ENCODE assay signal across 29 cellular contexts in genomic region chr22:35053060-35053835, GRCh38. TPM values are rescaled to one million over a fixed set of nuclear protein-coding genes. Genes with fewer than 3 reads are reported as not detected.
DNase-seq lines count a peak whose midpoint lies in the region; ATAC-seq and TF ChIP-seq lines count a peak whose summit lies in the region.
"Had no signal": no experiment of that assay in that cellular context is flagged by ENCODE, and none has a peak within 500 bp of the region (broad histone marks: within the 10 kb centered on the region; RNA-seq: fewer than 3 reads in every experiment).

No MANE protein-coding gene starts in this region.

- POLR2A ChIA-PET in activated CD8-positive, alpha-beta T cell treated with anti-CD3 and anti-CD28 coated beads for 36 hours (lab: Charles Lee), result no interaction called here
- POLR2A ChIA-PET in activated CD8-positive, alpha-beta T cell treated with anti-CD3 and anti-CD28 coated beads, Interleukin-2, amount 10 ng/mL, durations not matched to agents 7 days and 5 days (lab: Charles Lee), result no interaction called here

- no peak overlapping the region for H3K27ac Mint-ChIP-seq in activated CD8-positive, alpha-beta T cell treated with anti-CD3 and anti-CD28 coated beads for 36 hours
- H3K27ac Mint-ChIP-seq in activated CD8-positive, alpha-beta T cell treated with anti-CD3 and anti-CD28 coated beads, Interleukin-2, amount 10 ng/mL, durations not matched to agents 7 days and 5 days, result no peak overlapping the region
- peak overlapping the region; percentile 87 for H3K27ac Mint-ChIP-seq in progenitor cell of endocrine pancreas
- H3K27ac Mint-ChIP-seq: B cell, CD14-positive monocyte had no signal

- no peak overlapping the region for H2AFZ ChIP-seq in Karpas-422 (ENCODE audit: low read length)

- TF ChIP-seq POLR2A in upper lobe of left lung (IDR thresholded peaks at IDR 0.05), result no peak

- H3K4me1 Mint-ChIP-seq in activated CD8-positive, alpha-beta T cell treated with anti-CD3 and anti-CD28 coated beads for 36 hours (ENCODE audit: low read depth), result peaks cover 2% of the 10 kb centered on the region
- no peaks in the 10 kb centered on the region for H3K4me1 Mint-ChIP-seq in activated CD8-positive, alpha-beta T cell treated with anti-CD3 and anti-CD28 coated beads, Interleukin-2, amount 10 ng/mL, durations not matched to agents 7 days and 5 days (ENCODE audit: low read depth)
- H3K4me1 Mint-ChIP-seq in progenitor cell of endocrine pancreas (ENCODE audit: low read depth), result peaks cover 14% of the 10 kb centered on the region
- H3K4me1 Mint-ChIP-seq: B cell, CD14-positive monocyte had no signal

- WGBS in upper lobe of left lung, 2 donors, result 70 to 74% methylated on average over 8 of the region's 8 CpGs

- H3K4me3 ChIP-seq in GM12865 (ENCODE audit: low read depth, low read length) (no peak overlapping the region), Karpas-422 (ENCODE audit: low read length) (no peak overlapping the region), upper lobe of left lung (no peak overlapping the region)
- H3K4me3 ChIP-seq: MG63 had no signal

- H3K9me3 ChIP-seq in Karpas-422 (ENCODE audit: low read length) (no peaks in the 10 kb centered on the region), upper lobe of left lung (no peaks in the 10 kb centered on the region)
- H3K9me3 ChIP-seq: MG63 had no signal

- H3K36me3 ChIP-seq in Karpas-422 (ENCODE audit: insufficient read depth, low read length) (no peaks in the 10 kb centered on the region), upper lobe of left lung (no peaks in the 10 kb centered on the region)
- H3K36me3 ChIP-seq: MG63 had no signal

- intact Hi-C loops in activated CD8-positive, alpha-beta T cell treated with anti-CD3 and anti-CD28 coated beads for 36 hours (cut with micrococcal nuclease), result no loop called here

- H3K9ac ChIP-seq in Karpas-422 (ENCODE audit: low read length), result no peak overlapping the region

- no peak for ATAC-seq in activated CD8-positive, alpha-beta T cell treated with anti-CD3 and anti-CD28 coated beads for 36 hours
- no peak for ATAC-seq in activated CD8-positive, alpha-beta T cell treated with anti-CD3 and anti-CD28 coated beads, Interleukin-2, amount 10 ng/mL, durations not matched to agents 7 days and 5 days
- ATAC-seq in GM21576 (IDR thresholded peaks at IDR 0.05; ENCODE audit: unreplicated experiment) (no peak), upper lobe of left lung (ENCODE audit: low FRiP score in 2 of 2) (no peak)
- ATAC-seq: Panc1 had no signal

- H3K4me2 ChIP-seq in Karpas-422 (ENCODE audit: low read depth, low read length, poor library complexity, severe bottlenecking), result peak overlapping the region; percentile 24

- H3K27ac ChIP-seq in Karpas-422 (ENCODE audit: low read length) (no peak overlapping the region), upper lobe of left lung (no peak overlapping the region)
- H3K27ac ChIP-seq: RWPE1 had no signal

- no peak overlapping the region for H3K4me3 Mint-ChIP-seq in activated CD8-positive, alpha-beta T cell treated with anti-CD3 and anti-CD28 coated beads for 36 hours
- H3K4me3 Mint-ChIP-seq in activated CD8-positive, alpha-beta T cell treated with anti-CD3 and anti-CD28 coated beads, Interleukin-2, amount 10 ng/mL, durations not matched to agents 7 days and 5 days, result no peak overlapping the region
- H3K4me3 Mint-ChIP-seq in progenitor cell of endocrine pancreas (ENCODE audit: low read depth), result peak overlapping the region; percentile 7
- H3K4me3 Mint-ChIP-seq: B cell, CD14-positive monocyte had no signal

- H3K9me3 Mint-ChIP-seq in activated CD8-positive, alpha-beta T cell treated with anti-CD3 and anti-CD28 coated beads for 36 hours, result no peaks in the 10 kb centered on the region
- no peaks in the 10 kb centered on the region for H3K9me3 Mint-ChIP-seq in activated CD8-positive, alpha-beta T cell treated with anti-CD3 and anti-CD28 coated beads, Interleukin-2, amount 10 ng/mL, durations not matched to agents 7 days and 5 days (ENCODE audit: insufficient read depth)
- peaks cover 20% of the 10 kb centered on the region for H3K9me3 Mint-ChIP-seq in progenitor cell of endocrine pancreas (ENCODE audit: low read depth)

- no peaks in the 10 kb centered on the region for H3K36me3 Mint-ChIP-seq in activated CD8-positive, alpha-beta T cell treated with anti-CD3 and anti-CD28 coated beads for 36 hours (ENCODE audit: low read depth)
- H3K36me3 Mint-ChIP-seq in activated CD8-positive, alpha-beta T cell treated with anti-CD3 and anti-CD28 coated beads, Interleukin-2, amount 10 ng/mL, durations not matched to agents 7 days and 5 days (ENCODE audit: low read depth), result no peaks in the 10 kb centered on the region
- H3K36me3 Mint-ChIP-seq in progenitor cell of endocrine pancreas (ENCODE audit: insufficient read depth), result no peaks in the 10 kb centered on the region
- H3K36me3 Mint-ChIP-seq: CD14-positive monocyte had no signal

- no peaks in the 10 kb centered on the region for H3K9me2 ChIP-seq in Karpas-422 (replicated peaks; ENCODE audit: insufficient read depth, low read length)

- H3K27me3 ChIP-seq in Karpas-422 (ENCODE audit: low read length) (no peaks in the 10 kb centered on the region), upper lobe of left lung (no peaks in the 10 kb centered on the region)

- H3K79me2 ChIP-seq in Karpas-422 (ENCODE audit: low read length), result no peaks in the 10 kb centered on the region

- no peak for TF ChIP-seq CTCF in activated CD8-positive, alpha-beta T cell treated with anti-CD3 and anti-CD28 coated beads for 36 hours (IDR thresholded peaks at IDR 0.05)
- TF ChIP-seq CTCF in GM12865 (IDR thresholded peaks at IDR 0.05; ENCODE audit: insufficient read depth, low read depth, low read length, missing control alignments) (no peak), progenitor cell of endocrine pancreas (IDR thresholded peaks at IDR 0.05; ENCODE audit: unreplicated experiment) (no peak), upper lobe of left lung (IDR thresholded peaks at IDR 0.05) (no peak)

- DNase-seq in activated CD8-positive, alpha-beta T cell treated with anti-CD3 and anti-CD28 coated beads for 36 hours, result peak; percentile 4
- DNase-seq in activated CD8-positive, alpha-beta T cell treated with anti-CD3 and anti-CD28 coated beads, Interleukin-2, amount 10 ng/mL, durations not matched to agents 7 days and 5 days, result no peak
- peak; percentile 56 for DNase-seq in GM12865 (ENCODE audit: low read depth)
- no peak for DNase-seq in Karpas-422
- DNase-seq in progenitor cell of endocrine pancreas (ENCODE audit: low spot score, unreplicated experiment), result no peak
- no peak for DNase-seq in GOT3 (lab: John Stamatoyannopoulos, UW)
- DNase-seq in upper lobe of left lung, result no peak
- DNase-seq: Calu3, DMS79 treated with DMSO at 0.1 percent for 48 hours, GF-D8, HCEC 1CT, KBM-7, MG63, NCI-H1105 treated with DMSO at 0.1 percent for 48 hours, NCI-H146, NCI-H2029, NCI-H2171 treated with DMSO at 0.1 percent for 48 hours, NCI-H345, NCI-H524, SHP77 had no signal

- TF ChIP-seq EP300 in upper lobe of left lung (IDR thresholded peaks at IDR 0.05), result no peak

- peaks cover 6% of the 10 kb centered on the region for H3K27me3 Mint-ChIP-seq in activated CD8-positive, alpha-beta T cell treated with anti-CD3 and anti-CD28 coated beads for 36 hours
- H3K27me3 Mint-ChIP-seq in activated CD8-positive, alpha-beta T cell treated with anti-CD3 and anti-CD28 coated beads, Interleukin-2, amount 10 ng/mL, durations not matched to agents 7 days and 5 days (ENCODE audit: low read depth), result peaks cover 4% of the 10 kb centered on the region
- H3K27me3 Mint-ChIP-seq in progenitor cell of endocrine pancreas, result no peaks in the 10 kb centered on the region

- CTCF ChIA-PET in activated CD8-positive, alpha-beta T cell treated with anti-CD3 and anti-CD28 coated beads for 36 hours (lab: Charles Lee), result no interaction called here
- CTCF ChIA-PET in activated CD8-positive, alpha-beta T cell treated with anti-CD3 and anti-CD28 coated beads, Interleukin-2, amount 10 ng/mL, durations not matched to agents 7 days and 5 days (lab: Charles Lee), result interaction anchor here (1.7 kb wide), 1 partner anchor 97 kb away, joined by 4 read pairs; no protein-coding TSS in a partner anchor

- H4K20me1 ChIP-seq in Karpas-422 (ENCODE audit: insufficient read depth, low read depth, low read length), result no peaks in the 10 kb centered on the region

- H3K4me1 ChIP-seq in Karpas-422 (ENCODE audit: low read length), result peaks cover 16% of the 10 kb centered on the region
- no peaks in the 10 kb centered on the region for H3K4me1 ChIP-seq in upper lobe of left lung

RNA-seq across cellular contexts. Expression of gene ISX, which starts 12.7 kb away (rescaled TPM):
- total RNA-seq in activated CD8-positive, alpha-beta T cell treated with anti-CD3 and anti-CD28 coated beads for 36 hours, result not detected
- not detected for total RNA-seq in activated CD8-positive, alpha-beta T cell treated with anti-CD3 and anti-CD28 coated beads, Interleukin-2, amount 10 ng/mL, durations not matched to agents 7 days and 5 days
- total RNA-seq in Karpas-422 (2014; rRNA removed; shearing (Covaris generic); ENCODE audit: low replicate concordance), result not detected in 2 replicates
- total RNA-seq in progenitor cell of endocrine pancreas (8.9 and 12.7 TPM in 2 replicates), upper lobe of left lung (not detected)
- total RNA-seq: A673, B cell, Calu3, H1, OCI-LY7, SK-MEL-5 had no signal

Comparison
In these comparisons a context has a peak if more than half of its experiments do, and no peak if none do; other contexts are left out.
1. DNase-seq: peak in activated CD8-positive, alpha-beta T cell treated with anti-CD3 and anti-CD28 coated beads for 36 hours (single experiment) and GM12865 (single experiment); none in activated CD8-positive, alpha-beta T cell treated with anti-CD3 and anti-CD28 coated beads, Interleukin-2, amount 10 ng/mL, durations not matched to agents 7 days and 5 days (single experiment), Karpas-422 (single experiment), progenitor cell of endocrine pancreas (single experiment), GOT3 (single experiment) and upper lobe of left lung (0 of 2).